ENCODE assay signal across 12 cellular contexts in genomic region chr3:5023777-5024346, GRCh38. TPM values are rescaled to one million over a fixed set of nuclear protein-coding genes. Genes with fewer than 3 reads are reported as not detected.
DNase-seq lines count a peak whose midpoint lies in the region; ATAC-seq and TF ChIP-seq lines count a peak whose summit lies in the region.
"Had no signal": no experiment of that assay in that cellular context is flagged by ENCODE, and none has a peak within 500 bp of the region (broad histone marks: within the 10 kb centered on the region; RNA-seq: fewer than 3 reads in every experiment).

No MANE protein-coding gene starts in this region.

- peak overlapping the region; percentile 69 for H3K4ac ChIP-seq in IMR-90 (ENCODE audit: low read depth, low read length)

- in situ Hi-C loops in IMR-90 (cut with MboI; ENCODE audit: low sequenced_read_pairs), result loop anchor here (5.0 to 10.0 kb wide), 2 partner anchors 42 to 309 kb away; no protein-coding TSS in a partner anchor

- no TSS peak for BruUV-seq in IMR-90 (replicated peaks; lab: Mats Ljungman, UMichigan)

- H3K27me3 ChIP-seq in IMR-90 (ENCODE audit: control insufficient read depth, insufficient read depth, low read length) (no peaks in the 10 kb centered on the region), endodermal cell (ENCODE audit: control insufficient read depth, insufficient read depth, low read length, poor library complexity, severe bottlenecking) (peaks cover 7% of the 10 kb centered on the region), prostate gland (replicated peaks; ENCODE audit: insufficient read depth) (no peaks in the 10 kb centered on the region)

- H3K14ac ChIP-seq in IMR-90 (replicated peaks; ENCODE audit: low read depth, low read length), result peak overlapping the region; percentile 22

- TF ChIP-seq RAD21 in IMR-90 (IDR thresholded peaks at IDR 0.05; ENCODE audit: low read length), result no peak

- H4K91ac ChIP-seq in IMR-90 (ENCODE audit: insufficient read depth, low read depth, low read length), result peak overlapping the region; percentile 65

- no peak overlapping the region for H3K4me3 Mint-ChIP-seq in endodermal cell

- no peak overlapping the region for H2AK9ac ChIP-seq in IMR-90 (replicated peaks; ENCODE audit: low read depth, low read length, poor library complexity)

- H3K9me3 ChIP-seq in IMR-90 (ENCODE audit: control insufficient read depth, insufficient read depth, low read length), result no peaks in the 10 kb centered on the region
- no peaks in the 10 kb centered on the region for H3K9me3 ChIP-seq in endodermal cell (ENCODE audit: control insufficient read depth, low read length)
- no peaks in the 10 kb centered on the region for H3K9me3 ChIP-seq in prostate gland

- H2BK15ac ChIP-seq in IMR-90 (ENCODE audit: low read depth, low read length), result peak overlapping the region; percentile 74; the same call in 2 of the 3 replicates

- H3K23ac ChIP-seq in IMR-90 (ENCODE audit: low read depth, low read length), result no peak overlapping the region

- peak overlapping the region; percentile 15; the same call in 1 of the 2 replicates for H3K56ac ChIP-seq in IMR-90 (ENCODE audit: extremely low read depth, insufficient read depth, low read length)

- peak overlapping the region; percentile 87 for H2BK120ac ChIP-seq in IMR-90 (ENCODE audit: low read depth, low read length)

- no peak overlapping the region for H2AFZ ChIP-seq in IMR-90 (replicated peaks; ENCODE audit: low read length, poor library complexity)

- TF ChIP-seq CTCF in AG04449 (IDR thresholded peaks at IDR 0.05; ENCODE audit: insufficient read depth, low read length, missing control alignments) (no peak), IMR-90 (conservative IDR thresholded peaks at IDR 0.05; ENCODE audit: low read depth, low read length) (no peak), endodermal cell (conservative IDR thresholded peaks at IDR 0.05) (no peak), prostate gland (IDR thresholded peaks at IDR 0.05) (no peak)

- dilution Hi-C loops in IMR-90 (cut with HindIII; ENCODE audit: low sequenced_read_pairs, unreplicated experiment), result no loop called here

- peak overlapping the region; percentile 14 to 64; a peak in 3 of 4 replicates for H4K8ac ChIP-seq in IMR-90 (ENCODE audit: low read depth in 2 of 2, low read length in 2 of 2)

- WGBS in IMR-90 (ENCODE audit: extremely low coverage in 2 of 2, insufficient read length in 1 of 2), 2 experiments, result no CpG with 5 or more reads among the region's 9 CpGs
- WGBS in endodermal cell (ENCODE audit: insufficient coverage in 1 of 2, insufficient read length in 1 of 2), 2 experiments, result 92 to 95% methylated on average over 6 to 9 of the region's 9 CpGs
- 86% methylated on average over 9 of the region's 9 CpGs for WGBS in prostate gland

- H3K27ac ChIP-seq in IMR-90 (ENCODE audit: insufficient read depth, low read length) (peak overlapping the region; percentile 81), endodermal cell (ENCODE audit: low read depth, low read length) (peak overlapping the region; percentile 24), prostate gland (peak overlapping the region; percentile 2 to 6)
- H3K27ac ChIP-seq: C4-2B had no signal

- TF ChIP-seq POLR2A in IMR-90 (IDR thresholded peaks at IDR 0.05; ENCODE audit: low read depth, low read length) (0 out of 2 replicates have a peak, but pooled peaks have one; percentile 11), prostate gland (IDR thresholded peaks at IDR 0.05) (no peak)

- peak overlapping the region; percentile 71 for H3K18ac ChIP-seq in IMR-90 (ENCODE audit: low read depth, low read length)

- H2BK20ac ChIP-seq in IMR-90 (ENCODE audit: low read depth, low read length), result peak overlapping the region; percentile 86

- H3K36me3 ChIP-seq in IMR-90 (ENCODE audit: control insufficient read depth, insufficient read depth, low read length) (no peaks in the 10 kb centered on the region), endodermal cell (ENCODE audit: control insufficient read depth, insufficient read depth, low read length) (no peaks in the 10 kb centered on the region), prostate gland (no peaks in the 10 kb centered on the region)

- H3K4me3 ChIP-seq in AG04449 (ENCODE audit: low read depth, low read length), result peak overlapping the region; percentile 8
- H3K4me3 ChIP-seq in IMR-90 (ENCODE audit: insufficient read depth, low read depth, low read length), result no peak overlapping the region
- H3K4me3 ChIP-seq in endodermal cell (ENCODE audit: low read length), result no peak overlapping the region
- H3K4me3 ChIP-seq in prostate gland, result no peak overlapping the region

- H3K79me1 ChIP-seq in IMR-90 (ENCODE audit: low read depth in 1 of 2, low read length in 2 of 2), result peaks cover 0 to 3% of the 10 kb centered on the region in 2 experiments; a peak in 1 of 4 replicates

- H3K4me1 ChIP-seq in IMR-90 (ENCODE audit: control insufficient read depth, insufficient read depth, low read length) (peaks cover 8% of the 10 kb centered on the region), endodermal cell (ENCODE audit: control insufficient read depth, insufficient read depth, low read length) (peaks cover 2% of the 10 kb centered on the region), prostate gland (replicated peaks) (no peaks in the 10 kb centered on the region)

- peaks cover 26% of the 10 kb centered on the region for H3K27me3 Mint-ChIP-seq in endodermal cell (ENCODE audit: insufficient read depth)

- H4K20me1 ChIP-seq in IMR-90 (ENCODE audit: insufficient read depth, low read length), result no peaks in the 10 kb centered on the region

- no peaks in the 10 kb centered on the region for H3K36me3 Mint-ChIP-seq in endodermal cell (ENCODE audit: low read depth)

- peaks cover 14% of the 10 kb centered on the region for H3K9me1 ChIP-seq in IMR-90 (ENCODE audit: insufficient read depth, low read length)

- intact Hi-C loops in IMR-90 (cut with micrococcal nuclease) (no loop called here), prostate gland (cut with DNase I) (no loop called here)

- H3K27ac Mint-ChIP-seq in endodermal cell, result no peak overlapping the region

- H3K9ac ChIP-seq in IMR-90 (ENCODE audit: low read depth, low read length) (no peak overlapping the region), endodermal cell (ENCODE audit: extremely low read depth, low read length, poor library complexity, severe bottlenecking) (no peak overlapping the region)

- POLR2A ChIA-PET in AG04449 (lab: Yijun Ruan, JAX), result interaction anchor here (0.7 to 4.6 kb wide), 7 partner anchors 29 to 529 kb away, joined by 3 to 44 read pairs (median 8); partner anchors contain the start of gene BHLHE40
- POLR2A ChIA-PET in IMR-90 (lab: Charles Lee; ENCODE audit: unreplicated experiment), result interaction anchor here (1.0 kb wide), 1 partner anchor 40 kb away, joined by 5 read pairs; no protein-coding TSS in a partner anchor

- no peaks in the 10 kb centered on the region for H3K4me1 Mint-ChIP-seq in endodermal cell

- H2BK5ac ChIP-seq in IMR-90 (ENCODE audit: low read depth, low read length, poor library complexity, severe bottlenecking), result peak overlapping the region; percentile 89

- H4K5ac ChIP-seq in IMR-90 (ENCODE audit: low read depth, low read length), result peak overlapping the region; percentile 56

- ATAC-seq in IMR-90 (ENCODE audit: low read depth), result no peak
- ATAC-seq in HG03108 (IDR thresholded peaks at IDR 0.05; ENCODE audit: unreplicated experiment), result no peak
- no peak for ATAC-seq in GM18517 (IDR thresholded peaks at IDR 0.05; ENCODE audit: unreplicated experiment)

- no peak for DNase-seq in AG04449 (ENCODE audit: low read depth, low spot score)
- no peak for DNase-seq in IMR-90
- no peak for DNase-seq in endodermal cell
- DNase-seq in prostate gland (ENCODE audit: low spot score), result no peak
- DNase-seq in SW 1271 (lab: John Stamatoyannopoulos, UW), result no peak
- no peak for DNase-seq in DMS114 treated with DMSO at 0.1 percent for 48 hours (lab: John Stamatoyannopoulos, UW; ENCODE audit: unreplicated experiment)
- DNase-seq: activated CD4-positive, alpha-beta T cell treated with anti-CD3 and anti-CD28 coated beads, Interleukin-2, amount 50 U/mL, for 4 hours; GDM1; NCI-H1417 treated with DMSO at 0.1 percent for 48 hours had no signal

- peak overlapping the region; percentile 89 for H2AK5ac ChIP-seq in IMR-90 (ENCODE audit: low read depth, low read length)

- CTCF ChIA-PET in AG04449 (lab: Yijun Ruan, JAX) (interaction anchor here (0.6 to 9.8 kb wide), 8 partner anchors 15 to 368 kb away, joined by 4 to 215 read pairs (median 6); partner anchors contain the start of gene BHLHE40), IMR-90 (lab: Yijun Ruan, JAX) (interaction anchor here (0.6 to 1.7 kb wide), 9 partner anchors 17 to 698 kb away, joined by 3 to 11 read pairs (median 4); partner anchors contain the start of gene BHLHE40)

- no peaks in the 10 kb centered on the region for H3K9me3 Mint-ChIP-seq in endodermal cell

- no peak overlapping the region; the same call in 1 of the 2 replicates for H3K4me2 ChIP-seq in IMR-90 (ENCODE audit: low read depth, low read length)

TF ChIP-seq in IMR-90, 13 proteins besides CTCF, POLR2A, EP300 and RAD21:
- TF ChIP-seq MAFK (IDR thresholded peaks at IDR 0.05; ENCODE audit: low read depth, low read length), result no peak
- peak; percentile 58 for TF ChIP-seq CEBPB (IDR thresholded peaks at IDR 0.05; ENCODE audit: low read depth, low read length)

RNA-seq across cellular contexts. Expression of gene BHLHE40, which starts 44.6 kb away (rescaled TPM):
- total RNA-seq in IMR-90 (2012; rRNA removed) (22.8 and 24.2 TPM in 2 replicates), endodermal cell (1 to 10 TPM; 2.6 to 2.9 TPM), prostate gland (10 to 100 TPM; 32.3 to 52.0 TPM)
- polyA plus RNA-seq in IMR-90 (2012; rRNA removed), result 31.1 and 31.8 TPM in 2 replicates
- polyA plus RNA-seq in IMR-90 (2012; cell fraction: cytosol; rRNA removed), result 26.0 and 43.6 TPM in 2 replicates
- polyA plus RNA-seq in IMR-90 (2012; cell fraction: nucleus; rRNA removed; ENCODE audit: low replicate concordance), result 147 and 366 TPM in 2 replicates
- 8.3 TPM for polyA plus RNA-seq in endodermal cell (2013, experiment 1 of 2)
- polyA plus RNA-seq in endodermal cell (2013, experiment 2 of 2), result 14.0 TPM

Comparison
In these comparisons a context has a peak if more than half of its experiments do, and no peak if none do; other contexts are left out.
1. H3K27ac ChIP-seq: peak in every context shown above with its lines; median percentile 81 in IMR-90; 24 in endodermal cell; 4 in prostate gland.